15 cellular contexts compared by ENCODE assay signal in genomic region chr20:50373674-50374286, GRCh38.
A peak's percentile ranks its signal among the peaks of the same experiment; 100 is the strongest.
DNase-seq lines count a peak whose midpoint lies in the region; ATAC-seq, FAIRE-seq and TF ChIP-seq lines count a peak whose summit lies in the region.
"Had no signal": no experiment of that assay in that cellular context is flagged by ENCODE, and none has a peak within 500 bp of the region (broad histone marks: within the 10 kb centered on the region; RNA-seq: fewer than 3 reads in every experiment).

No MANE protein-coding gene starts in this region.

- no peaks in the 10 kb centered on the region for H3K27me3 ChIP-seq in HepG2 (ENCODE audit: control insufficient read depth in 1 of 2, insufficient read depth in 2 of 2, low read length in 2 of 2)
- H3K27me3 ChIP-seq in right lobe of liver, result no peaks in the 10 kb centered on the region
- H3K27me3 ChIP-seq in CD4-positive, alpha-beta memory T cell (ENCODE audit: insufficient read depth, low read length), result no peaks in the 10 kb centered on the region
- H3K27me3 ChIP-seq: gastrocnemius medialis had no signal

- H4K20me1 ChIP-seq in HepG2 (ENCODE audit: insufficient read depth, low read length), result no peaks in the 10 kb centered on the region

- H3K9me3 ChIP-seq in HepG2 (ENCODE audit: low read length) (no peaks in the 10 kb centered on the region), right lobe of liver (no peaks in the 10 kb centered on the region)
- H3K9me3 ChIP-seq in CD4-positive, alpha-beta memory T cell (ENCODE audit: control insufficient read depth in 1 of 2, low read length in 2 of 2), result no peaks in the 10 kb centered on the region
- H3K9me3 ChIP-seq: gastrocnemius medialis had no signal

- peaks cover 29% of the 10 kb centered on the region for H3K4me1 Mint-ChIP-seq in chondrocyte (ENCODE audit: low read depth)
- H3K4me1 Mint-ChIP-seq in stimulated activated effector memory CD8-positive, alpha-beta T cell treated with anti-CD3 and anti-CD28 coated beads, Interleukin-12 subunit alpha, Interleukin-12 subunit beta, amount 100 ng/mL, for 72 hours, result peaks cover 37% of the 10 kb centered on the region
- H3K4me1 Mint-ChIP-seq in activated CD8-positive, alpha-beta T cell treated with anti-CD3 and anti-CD28 coated beads for 36 hours (ENCODE audit: low read depth), result peaks cover 4% of the 10 kb centered on the region
- peaks cover 0 to 15% (median 4%) of the 10 kb centered on the region in 4 donors for H3K4me1 Mint-ChIP-seq in CD4-positive, alpha-beta memory T cell
- H3K4me1 Mint-ChIP-seq: naive B cell had no signal

- ATAC-seq in HepG2 (no peak), right lobe of liver (no peak)
- ATAC-seq in stimulated activated effector memory CD8-positive, alpha-beta T cell treated with anti-CD3 and anti-CD28 coated beads, Interleukin-12 subunit alpha, Interleukin-12 subunit beta, amount 100 ng/mL, for 72 hours, result no peak
- no peak for ATAC-seq in activated CD8-positive, alpha-beta T cell treated with anti-CD3 and anti-CD28 coated beads for 36 hours
- ATAC-seq: gastrocnemius medialis had no signal

- H3K9ac ChIP-seq in HepG2 (ENCODE audit: insufficient read depth, low read depth, low read length), result no peak overlapping the region

- FAIRE-seq in HepG2 (lab: Jason Lieb, UNC), result no peak

- H3K36me3 ChIP-seq in HepG2 (replicated peaks in 1 of 2; ENCODE audit: control insufficient read depth in 1 of 2, insufficient read depth in 2 of 2, low read length in 2 of 2) (no peaks in the 10 kb centered on the region), right lobe of liver (no peaks in the 10 kb centered on the region)
- H3K36me3 ChIP-seq in CD4-positive, alpha-beta memory T cell (ENCODE audit: insufficient read depth, low read length), result no peaks in the 10 kb centered on the region
- H3K36me3 ChIP-seq: gastrocnemius medialis had no signal

- POLR2A ChIA-PET in HepG2 (lab: Yijun Ruan, JAX), result interaction anchor here (1.2 to 2.6 kb wide), 5 partner anchors 17 to 183 kb away, joined by 3 to 17 read pairs (median 4); partner anchors contain the start of gene CEBPB
- POLR2A ChIA-PET in activated CD8-positive, alpha-beta T cell treated with anti-CD3 and anti-CD28 coated beads for 36 hours (lab: Charles Lee), result no interaction called here
- POLR2A ChIA-PET in CD4-positive, alpha-beta memory T cell (lab: Charles Lee; ENCODE audit: partially characterized antibody), result no interaction called here

- BruUV-seq in HepG2 (replicated peaks; lab: Mats Ljungman, UMichigan), result no TSS peak

- no peaks in the 10 kb centered on the region for H3K9me3 Mint-ChIP-seq in chondrocyte (ENCODE audit: low read depth)
- H3K9me3 Mint-ChIP-seq in stimulated activated effector memory CD8-positive, alpha-beta T cell treated with anti-CD3 and anti-CD28 coated beads, Interleukin-12 subunit alpha, Interleukin-12 subunit beta, amount 100 ng/mL, for 72 hours, result no peaks in the 10 kb centered on the region
- no peaks in the 10 kb centered on the region for H3K9me3 Mint-ChIP-seq in activated CD8-positive, alpha-beta T cell treated with anti-CD3 and anti-CD28 coated beads for 36 hours
- peaks cover 0 to 3% (median 0%) of the 10 kb centered on the region in 8 donors for H3K9me3 Mint-ChIP-seq in CD4-positive, alpha-beta memory T cell
- H3K9me3 Mint-ChIP-seq: activated CD4-positive, alpha-beta T cell treated with anti-CD3 and anti-CD28 coated beads, Interleukin-2, amount 10 ng/mL, durations not matched to agents 24 days and 14 days; activated T-cell treated with anti-CD3 and anti-CD28 coated beads, Interleukin-2, amount 50 U/mL, for 24 hours; naive B cell had no signal

- H2AFZ ChIP-seq in HepG2 (ENCODE audit: low read length), result no peak overlapping the region

- no peaks in the 10 kb centered on the region for H3K36me3 Mint-ChIP-seq in chondrocyte (ENCODE audit: low read depth)
- H3K36me3 Mint-ChIP-seq in stimulated activated effector memory CD8-positive, alpha-beta T cell treated with anti-CD3 and anti-CD28 coated beads, Interleukin-12 subunit alpha, Interleukin-12 subunit beta, amount 100 ng/mL, for 72 hours, result no peaks in the 10 kb centered on the region
- H3K36me3 Mint-ChIP-seq in activated CD8-positive, alpha-beta T cell treated with anti-CD3 and anti-CD28 coated beads for 36 hours (ENCODE audit: low read depth), result no peaks in the 10 kb centered on the region
- H3K36me3 Mint-ChIP-seq in CD4-positive, alpha-beta memory T cell, result no peaks in the 10 kb centered on the region
- H3K36me3 Mint-ChIP-seq: naive B cell had no signal

- H3K27ac Mint-ChIP-seq in chondrocyte (ENCODE audit: unreplicated experiment), result no peak overlapping the region
- H3K27ac Mint-ChIP-seq in stimulated activated effector memory CD8-positive, alpha-beta T cell treated with anti-CD3 and anti-CD28 coated beads, Interleukin-12 subunit alpha, Interleukin-12 subunit beta, amount 100 ng/mL, for 72 hours, result peak overlapping the region; percentile 43
- no peak overlapping the region for H3K27ac Mint-ChIP-seq in activated CD8-positive, alpha-beta T cell treated with anti-CD3 and anti-CD28 coated beads for 36 hours
- peak overlapping the region in 1 of 7 donors; percentile 55 for H3K27ac Mint-ChIP-seq in CD4-positive, alpha-beta memory T cell
- H3K27ac Mint-ChIP-seq: activated CD4-positive, alpha-beta T cell treated with anti-CD3 and anti-CD28 coated beads, Interleukin-2, amount 10 ng/mL, durations not matched to agents 24 days and 14 days; activated T-cell treated with anti-CD3 and anti-CD28 coated beads, Interleukin-2, amount 50 U/mL, for 24 hours; naive B cell had no signal

- no peaks in the 10 kb centered on the region for H3K27me3 Mint-ChIP-seq in chondrocyte (ENCODE audit: low read depth)
- H3K27me3 Mint-ChIP-seq in activated CD8-positive, alpha-beta T cell treated with anti-CD3 and anti-CD28 coated beads for 36 hours, result no peaks in the 10 kb centered on the region
- H3K27me3 Mint-ChIP-seq in CD4-positive, alpha-beta memory T cell, result no peaks in the 10 kb centered on the region
- H3K27me3 Mint-ChIP-seq: activated T-cell treated with anti-CD3 and anti-CD28 coated beads, Interleukin-2, amount 50 U/mL, for 24 hours had no signal

- no peak for TF ChIP-seq RAD21 in HepG2 (CRISPR knock-in tag; IDR thresholded peaks at IDR 0.05)

- H3K4me2 ChIP-seq in HepG2 (ENCODE audit: low read depth, low read length), result no peak overlapping the region

- H3K4me3 ChIP-seq in HepG2 (replicated peaks in 1 of 3; ENCODE audit: insufficient read depth in 1 of 3, low read depth in 2 of 3, low read length in 3 of 3), result no peak overlapping the region
- no peak overlapping the region for H3K4me3 ChIP-seq in right lobe of liver
- no peak overlapping the region for H3K4me3 ChIP-seq in CD4-positive, alpha-beta memory T cell (ENCODE audit: low read length in 2 of 2)
- H3K4me3 ChIP-seq: gastrocnemius medialis had no signal

- intact Hi-C loops in HepG2 (cut with micrococcal nuclease; ENCODE audit: unreplicated experiment), result no loop called here
- intact Hi-C loops in right lobe of liver (cut with DNase I), result loop anchor here in 1 of 2 donors (10.0 kb wide), 1 partner anchor 59 kb away; no protein-coding TSS in a partner anchor
- intact Hi-C loops in activated CD8-positive, alpha-beta T cell treated with anti-CD3 and anti-CD28 coated beads for 36 hours (cut with micrococcal nuclease), result no loop called here
- intact Hi-C loops in CD4-positive, alpha-beta memory T cell (cut with micrococcal nuclease), result no loop called here

- CTCF ChIA-PET in HepG2 (lab: Yijun Ruan, JAX; ENCODE audit: low intra/inter-chr PET ratio, low total read pairs), result no interaction called here
- CTCF ChIA-PET in activated CD8-positive, alpha-beta T cell treated with anti-CD3 and anti-CD28 coated beads for 36 hours (lab: Charles Lee), result no interaction called here
- CTCF ChIA-PET in CD4-positive, alpha-beta memory T cell (lab: Charles Lee; ENCODE audit: partially characterized antibody), result no interaction called here

- no peak overlapping the region for H3K4me3 Mint-ChIP-seq in chondrocyte (ENCODE audit: unreplicated experiment)
- H3K4me3 Mint-ChIP-seq in stimulated activated effector memory CD8-positive, alpha-beta T cell treated with anti-CD3 and anti-CD28 coated beads, Interleukin-12 subunit alpha, Interleukin-12 subunit beta, amount 100 ng/mL, for 72 hours, result no peak overlapping the region
- H3K4me3 Mint-ChIP-seq in activated CD8-positive, alpha-beta T cell treated with anti-CD3 and anti-CD28 coated beads for 36 hours, result no peak overlapping the region
- no peak overlapping the region for H3K4me3 Mint-ChIP-seq in CD4-positive, alpha-beta memory T cell
- H3K4me3 Mint-ChIP-seq: activated CD4-positive, alpha-beta T cell treated with anti-CD3 and anti-CD28 coated beads, Interleukin-2, amount 10 ng/mL, durations not matched to agents 24 days and 14 days; activated T-cell treated with anti-CD3 and anti-CD28 coated beads, Interleukin-2, amount 50 U/mL, for 24 hours had no signal

- DNase-seq in HepG2 (ENCODE audit: low spot score) (no peak), right lobe of liver (no peak), NCI-H2029 treated with DMSO at 0.1 percent for 48 hours (lab: John Stamatoyannopoulos, UW) (peak; percentile 10), chondrocyte (ENCODE audit: low spot score) (peak; percentile 42), pons (ENCODE audit: low spot score) (no peak)
- DNase-seq in stimulated activated effector memory CD8-positive, alpha-beta T cell treated with anti-CD3 and anti-CD28 coated beads, Interleukin-12 subunit alpha, Interleukin-12 subunit beta, amount 100 ng/mL, for 72 hours (ENCODE audit: low spot score in 2 of 2), result no peak
- DNase-seq in activated CD8-positive, alpha-beta T cell treated with anti-CD3 and anti-CD28 coated beads for 36 hours, result no peak
- DNase-seq in CD4-positive, alpha-beta memory T cell, result no peak
- DNase-seq: activated CD4-positive, alpha-beta T cell treated with anti-CD3 and anti-CD28 coated beads, Interleukin-2, amount 10 ng/mL, durations not matched to agents 24 days and 14 days; activated T-cell treated with anti-CD3 and anti-CD28 coated beads, Interleukin-2, amount 50 U/mL, for 24 hours; central memory CD4-positive, alpha-beta T cell; gastrocnemius medialis; naive B cell; NCI-H1048; NCI-H2171 treated with DMSO at 0.1 percent for 48 hours had no signal

- no peak for TF ChIP-seq POLR2A in HepG2 (IDR thresholded peaks at IDR 0.05; ENCODE audit: insufficient read depth in 1 of 2, low read depth in 2 of 2, low read length in 2 of 2)
- no peak for TF ChIP-seq POLR2A in right lobe of liver (IDR thresholded peaks at IDR 0.05)

- H3K79me2 ChIP-seq in HepG2 (ENCODE audit: insufficient read depth, low read length), result no peaks in the 10 kb centered on the region

- in situ Hi-C loops in HepG2 (cut with HindIII; ENCODE audit: extremely low pct_ligation_motif_present, low pct_unique_long_range_greater_than_20kb), result no loop called here

- TF ChIP-seq EP300 in HepG2 (IDR thresholded peaks at IDR 0.05; ENCODE audit: low read depth in 2 of 2, low read length in 2 of 2) (no peak), HepG2 (CRISPR knock-in tag; IDR thresholded peaks at IDR 0.05; ENCODE audit: borderline replicate concordance) (no peak)

- H3K4me1 ChIP-seq in HepG2 (ENCODE audit: insufficient read depth, low read length) (peaks cover 82% of the 10 kb centered on the region), right lobe of liver (peaks cover 0 to 27% (median 5%) of the 10 kb centered on the region in 4 donors)
- no peaks in the 10 kb centered on the region for H3K4me1 ChIP-seq in CD4-positive, alpha-beta memory T cell (ENCODE audit: insufficient read depth, low read length)

- TF ChIP-seq CTCF in HepG2 (CRISPR knock-in tag; IDR thresholded peaks at IDR 0.05) (no peak), right lobe of liver (IDR thresholded peaks at IDR 0.05) (no peak), chondrocyte (IDR thresholded peaks at IDR 0.05) (no peak)
- no peak for TF ChIP-seq CTCF in activated CD8-positive, alpha-beta T cell treated with anti-CD3 and anti-CD28 coated beads for 36 hours (IDR thresholded peaks at IDR 0.05)

- 46% methylated on average over 7 of the region's 7 CpGs for WGBS in HepG2 (ENCODE audit: low lambda C conversion rate)
- WGBS in right lobe of liver (ENCODE audit: insufficient coverage, low coverage, low lambda C conversion rate, missing lambda C conversion rate), result 54% methylated on average over 6 of the region's 7 CpGs

- H3K27ac ChIP-seq in HepG2 (ENCODE audit: extremely low read length, insufficient read depth, low read length) (no peak overlapping the region), right lobe of liver (no peak overlapping the region)
- H3K27ac ChIP-seq in CD4-positive, alpha-beta memory T cell (ENCODE audit: low read depth, low read length), result no peak overlapping the region

Comparison
In these comparisons a context has a peak if more than half of its experiments do, and no peak if none do; other contexts are left out.
1. DNase-seq: peak in NCI-H2029 treated with DMSO at 0.1 percent for 48 hours (single experiment) and chondrocyte (single experiment); none in HepG2 (single experiment), right lobe of liver (0 of 3), stimulated activated effector memory CD8-positive, alpha-beta T cell treated with anti-CD3 and anti-CD28 coated beads, Interleukin-12 subunit alpha, Interleukin-12 subunit beta, amount 100 ng/mL, for 72 hours (0 of 2), activated CD8-positive, alpha-beta T cell treated with anti-CD3 and anti-CD28 coated beads for 36 hours (single experiment), pons (single experiment) and CD4-positive, alpha-beta memory T cell (0 of 5).